17 cellular contexts compared by ENCODE assay signal in genomic region chr5:180170111-180170809, GRCh38. TPM values are rescaled to one million over a fixed set of nuclear protein-coding genes. Genes with fewer than 3 reads are reported as not detected.
DNase-seq lines count a peak whose midpoint lies in the region; ATAC-seq and TF ChIP-seq lines count a peak whose summit lies in the region.
"Had no signal": no experiment of that assay in that cellular context is flagged by ENCODE, and none has a peak within 500 bp of the region (broad histone marks: within the 10 kb centered on the region; RNA-seq: fewer than 3 reads in every experiment).

No MANE protein-coding gene starts in this region.

- H3K9me3 Mint-ChIP-seq in activated naive CD8-positive, alpha-beta T cell treated with anti-CD3 and anti-CD28 coated beads, Interleukin-2, amount 50 U/mL, for 24 hours: no peaks in the 10 kb centered on the region

- H3K4me1 ChIP-seq in right atrium auricular region (peaks cover 0 to 17% of the 10 kb centered on the region in 2 donors), cardiac muscle cell (ENCODE audit: low read depth) (peaks cover 45% of the 10 kb centered on the region)

- peak; percentile 50 for ATAC-seq in Right ventricle myocardium superior (ENCODE audit: poor library complexity)
- ATAC-seq in activated naive CD8-positive, alpha-beta T cell treated with anti-CD3 and anti-CD28 coated beads, Interleukin-2, amount 50 U/mL, for 24 hours: no peak
- ATAC-seq: A549; activated CD4-positive, CD25-positive, alpha-beta regulatory T cell treated with anti-CD3 and anti-CD28 coated beads, Interleukin-2, amount 50 U/mL, for 24 hours; naive thymus-derived CD4-positive, alpha-beta T cell had no signal

- H3K4me3 ChIP-seq in right atrium auricular region (no peak overlapping the region), cardiac muscle cell (no peak overlapping the region)
- H3K4me3 ChIP-seq: A549, testis had no signal

- H3K27ac ChIP-seq in right atrium auricular region (peak overlapping the region in 1 of 2 donors; percentile 16), cardiac muscle cell (peak overlapping the region; percentile 63)
- H3K27ac ChIP-seq: A549, testis had no signal

- no peaks in the 10 kb centered on the region for H3K36me3 Mint-ChIP-seq in activated naive CD8-positive, alpha-beta T cell treated with anti-CD3 and anti-CD28 coated beads, Interleukin-2, amount 50 U/mL, for 24 hours (ENCODE audit: low read depth)
- H3K36me3 Mint-ChIP-seq: naive thymus-derived CD4-positive, alpha-beta T cell had no signal

- H3K36me3 ChIP-seq in right atrium auricular region: no peaks in the 10 kb centered on the region
- no peaks in the 10 kb centered on the region for H3K36me3 ChIP-seq in cardiac muscle cell

- H3K27me3 Mint-ChIP-seq in activated naive CD8-positive, alpha-beta T cell treated with anti-CD3 and anti-CD28 coated beads, Interleukin-2, amount 50 U/mL, for 24 hours: peaks cover 13% of the 10 kb centered on the region

- DNase-seq in Right ventricle myocardium superior: no peak
- DNase-seq in right atrium auricular region (ENCODE audit: low spot score): no peak
- DNase-seq in cardiac muscle cell (ENCODE audit: low read depth in 1 of 2, low spot score in 1 of 2): no peak
- peak in 50 of 56 donors; percentile 49 to 91 (median 82) for DNase-seq in nucleus accumbens (lab: John Stamatoyannopoulos, UW)
- DNase-seq in mesenteric fat pad (ENCODE audit: low spot score): no peak
- DNase-seq in activated naive CD8-positive, alpha-beta T cell treated with anti-CD3 and anti-CD28 coated beads, Interleukin-2, amount 50 U/mL, for 24 hours: no peak
- DNase-seq in COR-L47 (lab: John Stamatoyannopoulos, UW): no peak
- DNase-seq in NCI-H1092 treated with DMSO at 0.1 percent for 48 hours (lab: John Stamatoyannopoulos, UW): no peak
- DNase-seq: activated T-cell treated with anti-CD3 and anti-CD28 coated beads for 4 hours; Calu3; naive thymus-derived CD4-positive, alpha-beta T cell; testis had no signal

- intact Hi-C loops in Right ventricle myocardium superior (cut with DNase I): no loop called here

- no peak overlapping the region for H3K27ac Mint-ChIP-seq in activated naive CD8-positive, alpha-beta T cell treated with anti-CD3 and anti-CD28 coated beads, Interleukin-2, amount 50 U/mL, for 24 hours
- H3K27ac Mint-ChIP-seq: naive thymus-derived CD4-positive, alpha-beta T cell had no signal

- H3K27me3 ChIP-seq in right atrium auricular region (no peaks in the 10 kb centered on the region), cardiac muscle cell (no peaks in the 10 kb centered on the region)
- H3K27me3 ChIP-seq: testis had no signal

- H3K9me3 ChIP-seq in right atrium auricular region: no peaks in the 10 kb centered on the region
- H3K9me3 ChIP-seq in cardiac muscle cell (ENCODE audit: low read depth): no peaks in the 10 kb centered on the region
- H3K9me3 ChIP-seq: A549, testis had no signal

- H3K4me1 Mint-ChIP-seq in activated naive CD8-positive, alpha-beta T cell treated with anti-CD3 and anti-CD28 coated beads, Interleukin-2, amount 50 U/mL, for 24 hours: no peaks in the 10 kb centered on the region
- H3K4me1 Mint-ChIP-seq: naive thymus-derived CD4-positive, alpha-beta T cell had no signal

- H3K4me3 Mint-ChIP-seq in activated naive CD8-positive, alpha-beta T cell treated with anti-CD3 and anti-CD28 coated beads, Interleukin-2, amount 50 U/mL, for 24 hours: no peak overlapping the region
- H3K4me3 Mint-ChIP-seq: naive thymus-derived CD4-positive, alpha-beta T cell had no signal

- no peak for TF ChIP-seq CTCF in right atrium auricular region (IDR thresholded peaks at IDR 0.05)
- no peak for TF ChIP-seq CTCF in cardiac muscle cell (IDR thresholded peaks at IDR 0.05; ENCODE audit: low read depth, low read length)

RNA-seq across cellular contexts. Expression of gene RASGEF1C, which starts 38.8 kb away (rescaled TPM):
- total RNA-seq in Right ventricle myocardium superior (0.59 TPM), right atrium auricular region (under 1 TPM; 0.55 to 0.67 TPM), cardiac muscle cell (1.5 TPM in 2 replicates), mesenteric fat pad (not detected)
- 1.8 and 2.5 TPM in 2 replicates for polyA plus RNA-seq in cardiac muscle cell
- total RNA-seq: Calu3; dermis microvascular lymphatic vessel endothelial cell; fibroblast of villous mesenchyme; M059J; naive thymus-derived CD4-positive, alpha-beta T cell had no signal
- polyA plus RNA-seq: naive thymus-derived CD4-positive, alpha-beta T cell had no signal

Comparison
In these comparisons a context has a peak if more than half of its experiments do, and no peak if none do; other contexts are left out.
1. DNase-seq: peak in nucleus accumbens (50 of 56); none in Right ventricle myocardium superior (single experiment), right atrium auricular region (single experiment), cardiac muscle cell (0 of 2), mesenteric fat pad (single experiment), activated naive CD8-positive, alpha-beta T cell treated with anti-CD3 and anti-CD28 coated beads, Interleukin-2, amount 50 U/mL, for 24 hours (single experiment), COR-L47 (single experiment) and NCI-H1092 treated with DMSO at 0.1 percent for 48 hours (single experiment).